In the genomic region with DNA sequence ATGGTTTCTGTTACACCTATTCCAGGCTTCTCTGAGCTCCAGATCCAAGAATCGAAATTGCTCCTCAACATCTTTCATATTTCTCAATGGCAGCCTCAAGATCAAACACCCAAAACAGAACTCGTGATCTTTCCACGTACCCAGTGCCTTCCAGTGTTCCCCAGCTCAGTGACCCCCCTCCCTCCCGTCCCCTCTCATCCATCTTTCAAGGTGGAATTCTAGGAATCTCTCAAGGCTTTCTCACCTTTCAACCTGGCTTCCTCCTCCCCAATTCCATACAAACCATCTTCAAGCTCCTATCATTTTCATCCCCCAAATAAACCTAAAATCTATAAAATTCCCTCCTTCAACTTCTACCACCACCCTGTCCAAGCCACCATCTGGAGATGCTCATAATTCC, we compare ENCODE assay signal across 1 cellular context.
TF ChIP-seq lines count a peak whose summit lies in the region.

No MANE protein-coding gene starts in this region.

TF ChIP-seq in GM23338, 12 proteins besides CTCF, POLR2A, EP300 and RAD21 (continued from another document):
- TF ChIP-seq, protein P1, sequence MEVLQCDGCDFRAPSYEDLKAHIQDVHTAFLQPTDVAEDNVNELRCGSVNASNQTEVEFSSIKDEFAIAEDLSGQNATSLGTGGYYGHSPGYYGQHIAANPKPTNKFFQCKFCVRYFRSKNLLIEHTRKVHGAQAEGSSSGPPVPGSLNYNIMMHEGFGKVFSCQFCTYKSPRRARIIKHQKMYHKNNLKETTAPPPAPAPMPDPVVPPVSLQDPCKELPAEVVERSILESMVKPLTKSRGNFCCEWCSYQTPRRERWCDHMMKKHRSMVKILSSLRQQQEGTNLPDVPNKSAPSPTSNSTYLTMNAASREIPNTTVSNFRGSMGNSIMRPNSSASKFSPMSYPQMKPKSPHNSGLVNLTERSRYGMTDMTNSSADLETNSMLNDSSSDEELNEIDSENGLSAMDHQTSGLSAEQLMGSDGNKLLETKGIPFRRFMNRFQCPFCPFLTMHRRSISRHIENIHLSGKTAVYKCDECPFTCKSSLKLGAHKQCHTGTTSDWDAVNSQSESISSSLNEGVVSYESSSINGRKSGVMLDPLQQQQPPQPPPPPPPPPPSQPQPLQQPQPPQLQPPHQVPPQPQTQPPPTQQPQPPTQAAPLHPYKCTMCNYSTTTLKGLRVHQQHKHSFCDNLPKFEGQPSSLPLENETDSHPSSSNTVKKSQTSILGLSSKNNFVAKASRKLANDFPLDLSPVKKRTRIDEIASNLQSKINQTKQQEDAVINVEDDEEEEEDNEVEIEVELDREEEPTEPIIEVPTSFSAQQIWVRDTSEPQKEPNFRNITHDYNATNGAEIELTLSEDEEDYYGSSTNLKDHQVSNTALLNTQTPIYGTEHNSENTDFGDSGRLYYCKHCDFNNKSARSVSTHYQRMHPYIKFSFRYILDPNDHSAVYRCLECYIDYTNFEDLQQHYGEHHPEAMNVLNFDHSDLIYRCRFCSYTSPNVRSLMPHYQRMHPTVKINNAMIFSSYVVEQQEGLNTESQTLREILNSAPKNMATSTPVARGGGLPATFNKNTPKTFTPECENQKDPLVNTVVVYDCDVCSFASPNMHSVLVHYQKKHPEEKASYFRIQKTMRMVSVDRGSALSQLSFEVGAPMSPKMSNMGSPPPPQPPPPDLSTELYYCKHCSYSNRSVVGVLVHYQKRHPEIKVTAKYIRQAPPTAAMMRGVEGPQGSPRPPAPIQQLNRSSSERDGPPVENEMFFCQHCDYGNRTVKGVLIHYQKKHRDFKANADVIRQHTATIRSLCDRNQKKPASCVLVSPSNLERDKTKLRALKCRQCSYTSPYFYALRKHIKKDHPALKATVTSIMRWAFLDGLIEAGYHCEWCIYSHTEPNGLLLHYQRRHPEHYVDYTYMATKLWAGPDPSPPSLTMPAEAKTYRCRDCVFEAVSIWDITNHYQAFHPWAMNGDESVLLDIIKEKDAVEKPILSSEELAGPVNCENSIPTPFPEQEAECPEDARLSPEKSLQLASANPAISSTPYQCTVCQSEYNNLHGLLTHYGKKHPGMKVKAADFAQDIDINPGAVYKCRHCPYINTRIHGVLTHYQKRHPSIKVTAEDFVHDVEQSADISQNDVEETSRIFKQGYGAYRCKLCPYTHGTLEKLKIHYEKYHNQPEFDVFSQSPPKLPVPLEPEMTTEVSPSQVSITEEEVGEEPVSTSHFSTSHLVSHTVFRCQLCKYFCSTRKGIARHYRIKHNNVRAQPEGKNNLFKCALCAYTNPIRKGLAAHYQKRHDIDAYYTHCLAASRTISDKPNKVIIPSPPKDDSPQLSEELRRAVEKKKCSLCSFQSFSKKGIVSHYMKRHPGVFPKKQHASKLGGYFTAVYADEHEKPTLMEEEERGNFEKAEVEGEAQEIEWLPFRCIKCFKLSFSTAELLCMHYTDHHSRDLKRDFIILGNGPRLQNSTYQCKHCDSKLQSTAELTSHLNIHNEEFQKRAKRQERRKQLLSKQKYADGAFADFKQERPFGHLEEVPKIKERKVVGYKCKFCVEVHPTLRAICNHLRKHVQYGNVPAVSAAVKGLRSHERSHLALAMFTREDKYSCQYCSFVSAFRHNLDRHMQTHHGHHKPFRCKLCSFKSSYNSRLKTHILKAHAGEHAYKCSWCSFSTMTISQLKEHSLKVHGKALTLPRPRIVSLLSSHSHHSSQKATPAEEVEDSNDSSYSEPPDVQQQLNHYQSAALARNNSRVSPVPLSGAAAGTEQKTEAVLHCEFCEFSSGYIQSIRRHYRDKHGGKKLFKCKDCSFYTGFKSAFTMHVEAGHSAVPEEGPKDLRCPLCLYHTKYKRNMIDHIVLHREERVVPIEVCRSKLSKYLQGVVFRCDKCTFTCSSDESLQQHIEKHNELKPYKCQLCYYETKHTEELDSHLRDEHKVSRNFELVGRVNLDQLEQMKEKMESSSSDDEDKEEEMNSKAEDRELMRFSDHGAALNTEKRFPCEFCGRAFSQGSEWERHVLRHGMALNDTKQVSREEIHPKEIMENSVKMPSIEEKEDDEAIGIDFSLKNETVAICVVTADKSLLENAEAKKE (CRISPR knock-in tag; IDR thresholded peaks at IDR 0.05) = no peak
